8 cellular contexts compared by ENCODE assay signal in genomic region chr5:91383027-91383955, GRCh38. TPM values are rescaled to one million over a fixed set of nuclear protein-coding genes. Genes with fewer than 3 reads are reported as not detected.
DNase-seq lines count a peak whose midpoint lies in the region; ATAC-seq and TF ChIP-seq lines count a peak whose summit lies in the region.

ARRDC3 (minus strand) TSS chr5:91383317; CDS start chr5:91383092, 225 bp downstream.

- H3K36me3 ChIP-seq in heart right ventricle (peaks cover 0 to 5% (median 0%) of the 10 kb centered on the region in 9 donors), upper lobe of left lung (peaks cover 0 to under 1% (median 0%) of the 10 kb centered on the region in 4 donors)

- H3K27me3 ChIP-seq in heart right ventricle (no peaks in the 10 kb centered on the region), upper lobe of left lung (no peaks in the 10 kb centered on the region)

- peak in 1 of 4 donors; percentile 75 for TF ChIP-seq EP300 in upper lobe of left lung (IDR thresholded peaks at IDR 0.05)

- TF ChIP-seq CTCF in GM13977 (IDR thresholded peaks at IDR 0.05; ENCODE audit: extremely low read depth, insufficient read depth, missing control alignments): no peak
- TF ChIP-seq CTCF in heart right ventricle (IDR thresholded peaks at IDR 0.05): peak in 2 of 9 donors; percentile 4 to 12
- TF ChIP-seq CTCF in upper lobe of left lung (IDR thresholded peaks at IDR 0.05): no peak

- peak; percentile 48 for ATAC-seq in HG02852 (IDR thresholded peaks at IDR 0.05; ENCODE audit: unreplicated experiment)
- ATAC-seq in heart right ventricle: peak; percentile 68 to 91 (median 76)
- ATAC-seq in upper lobe of left lung (ENCODE audit: low FRiP score in 2 of 2): peak; percentile 77 to 89

- H3K9me3 ChIP-seq in heart right ventricle: no peaks in the 10 kb centered on the region
- H3K9me3 ChIP-seq in upper lobe of left lung: no peaks in the 10 kb centered on the region

- in situ Hi-C loops in GM13977 (cut with MboI; ENCODE audit: low pct_unique_long_range_greater_than_20kb, low sequenced_read_pairs, unreplicated experiment): loop anchor here (5.0 to 10.0 kb wide), 2 partner anchors 161 to 278 kb away; no protein-coding TSS in a partner anchor

- peak; percentile 88 to 99 (median 98) for TF ChIP-seq POLR2A in upper lobe of left lung (IDR thresholded peaks at IDR 0.05)

- peak; percentile 86 for DNase-seq in GM13977 (ENCODE audit: low spot score)
- DNase-seq in NCI-H146 treated with DMSO at 0.1 percent for 48 hours (lab: John Stamatoyannopoulos, UW; ENCODE audit: unreplicated experiment): peak; percentile 85
- DNase-seq in amniotic epithelial cell (ENCODE audit: low read depth): peak; percentile 92
- DNase-seq in heart right ventricle: peak; percentile 95 to 97
- DNase-seq in posterior vena cava (ENCODE audit: low spot score): peak; percentile 98
- DNase-seq in upper lobe of left lung: peak; percentile 97 to 99

- 0% methylated on average over 46 to 49 of the region's 49 CpGs for WGBS in heart right ventricle, 2 donors
- WGBS in upper lobe of left lung, 2 donors: 0% methylated on average over 30 to 49 of the region's 49 CpGs

- H3K4me3 ChIP-seq in heart right ventricle (peak within 1 kb of the TSS; percentile 67 to 84 (median 78)), upper lobe of left lung (peak within 1 kb of the TSS; percentile 52 to 76 (median 66))

- intact Hi-C loops in T-helper 1 cell treated with Interleukin-12 subunit alpha and Interleukin-12 subunit beta and Interleukin-4 antibody, amounts not matched to agents 30 ng/mL and 1 ng/mL, for 36 hours (cut with micrococcal nuclease): loop anchor here (1.0 kb wide), 3 partner anchors 103 to 974 kb away; partner anchors contain the start of gene CETN3
- intact Hi-C loops in heart right ventricle (cut with DNase I) (loop anchor here (2.0 to 10.0 kb wide), 9 partner anchors 68 to 518 kb away; no protein-coding TSS in a partner anchor), posterior vena cava (cut with DNase I) (loop anchor here (5.0 to 10.0 kb wide), 4 partner anchors 98 to 281 kb away; no protein-coding TSS in a partner anchor)

- H3K27ac ChIP-seq in heart right ventricle (peak within 1 kb of the TSS; percentile 92 to 99 (median 98)), upper lobe of left lung (peak within 1 kb of the TSS; percentile 99)

- peaks cover 0 to 30% (median 21%) of the 10 kb centered on the region in 9 donors for H3K4me1 ChIP-seq in heart right ventricle
- peaks cover 11 to 15% (median 13%) of the 10 kb centered on the region in 4 donors for H3K4me1 ChIP-seq in upper lobe of left lung

RNA-seq across cellular contexts. Expression of gene ARRDC3, which starts in this region (rescaled TPM):
- total RNA-seq in T-helper 1 cell treated with Interleukin-12 subunit alpha and Interleukin-12 subunit beta and Interleukin-4 antibody, amounts not matched to agents 30 ng/mL and 1 ng/mL, for 36 hours: 16.2 and 20.2 TPM in 2 replicates
- total RNA-seq in heart right ventricle (10 to 100 TPM in 8 of 10 donors, 1 to 10 TPM in 2; 9.4 to 61.5 (median 21.0) TPM), posterior vena cava (10 to 100 TPM; 45.4 to 80.2 TPM), upper lobe of left lung (100 to 1,000 TPM in 3 of 6 donors, 10 to 100 TPM in 3; 43.2 to 175 (median 107) TPM)
- polyA plus RNA-seq in heart right ventricle: 1 to 10 TPM; 4.8 to 5.8 TPM

Comparison
In these comparisons a context has a peak if more than half of its experiments do, and no peak if none do; other contexts are left out.
1. Peak in every context shown above with its lines: DNase-seq, ATAC-seq, H3K4me3 ChIP-seq and H3K27ac ChIP-seq.